ENCODE assay signal across 8 cellular contexts in the genomic region with DNA sequence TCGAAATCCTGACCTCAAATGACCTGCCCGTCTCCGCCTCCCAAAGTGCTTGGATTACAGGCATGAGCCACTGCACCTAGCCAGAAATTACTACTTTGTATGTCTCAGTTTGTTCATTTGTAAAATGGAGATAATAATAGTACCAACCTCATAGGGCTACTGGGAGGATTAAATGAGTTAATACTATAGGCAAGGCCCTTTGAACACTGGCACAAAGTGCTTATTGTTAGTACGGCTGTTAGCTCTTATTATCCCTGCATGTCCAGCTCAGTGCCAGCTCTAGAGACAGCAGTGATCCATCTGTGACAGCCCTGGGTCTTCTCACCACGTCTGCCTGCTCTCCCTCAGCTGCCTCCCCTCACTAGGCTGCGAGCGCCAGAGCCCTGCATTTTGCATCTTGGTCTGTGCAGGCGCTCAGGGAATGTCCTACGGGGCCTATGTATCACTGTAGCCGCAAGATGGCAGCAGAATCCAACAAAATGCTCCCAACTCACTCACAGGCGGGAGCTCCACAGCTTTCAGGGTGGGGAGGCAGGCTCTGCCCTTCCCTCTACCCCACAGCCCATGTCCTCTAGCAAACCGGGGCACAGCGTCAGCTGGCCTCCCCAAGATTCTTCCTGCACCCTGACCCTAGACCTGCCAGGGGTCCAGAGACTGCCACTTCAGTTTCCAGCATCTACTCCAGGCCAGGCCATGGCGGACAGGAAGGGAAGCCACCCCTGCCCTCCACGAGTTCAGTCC. TPM values are rescaled to one million over a fixed set of nuclear protein-coding genes. Genes with fewer than 3 reads are reported as not detected.
DNase-seq lines count a peak whose midpoint lies in the region; ATAC-seq and TF ChIP-seq lines count a peak whose summit lies in the region.

No MANE protein-coding gene starts in this region.

- peak; percentile 78 for TF ChIP-seq CTCF in fibroblast of mammary gland (conservative IDR thresholded peaks at IDR 0.05; ENCODE audit: control insufficient read depth, insufficient read depth, low read depth, low read length)
- TF ChIP-seq CTCF in neural crest cell (conservative IDR thresholded peaks at IDR 0.05): peak; percentile 89

- peaks cover 6% of the 10 kb centered on the region for H3K4me1 Mint-ChIP-seq in activated T-cell treated with anti-CD3 and anti-CD28 coated beads, Interleukin-2, amount 50 U/mL, for 4 hours (ENCODE audit: low read depth)
- H3K4me1 Mint-ChIP-seq in neural crest cell: peaks cover 24% of the 10 kb centered on the region

- peak overlapping the region; percentile 67 for H3K27ac ChIP-seq in temporal lobe (ENCODE audit: low read depth, low read length)

- peak; percentile 51 for DNase-seq in DMS53 treated with DMSO at 0.1 percent for 48 hours (lab: John Stamatoyannopoulos, UW; ENCODE audit: unreplicated experiment)
- peak; percentile 89 for DNase-seq in HT-29 (ENCODE audit: low spot score)
- DNase-seq in OCI-M1 (lab: John Stamatoyannopoulos, UW): peak; percentile 78
- peak; percentile 76 for DNase-seq in activated T-cell treated with anti-CD3 and anti-CD28 coated beads, Interleukin-2, amount 50 U/mL, for 4 hours
- DNase-seq in fibroblast of mammary gland (ENCODE audit: low read depth): peak; percentile 76
- peak; percentile 76 for DNase-seq in neural crest cell (ENCODE audit: low read depth, low spot score)

- H3K9me3 Mint-ChIP-seq in activated T-cell treated with anti-CD3 and anti-CD28 coated beads, Interleukin-2, amount 50 U/mL, for 4 hours: no peaks in the 10 kb centered on the region
- H3K9me3 Mint-ChIP-seq in neural crest cell: no peaks in the 10 kb centered on the region

- H3K27ac Mint-ChIP-seq in neural crest cell (ENCODE audit: unreplicated experiment): no peak overlapping the region

- ATAC-seq in GM21447 (IDR thresholded peaks at IDR 0.05; ENCODE audit: unreplicated experiment): peak; percentile 98
- ATAC-seq in activated T-cell treated with anti-CD3 and anti-CD28 coated beads, Interleukin-2, amount 50 U/mL, for 4 hours: peak; percentile 98

- H3K27me3 Mint-ChIP-seq in activated T-cell treated with anti-CD3 and anti-CD28 coated beads, Interleukin-2, amount 50 U/mL, for 4 hours (ENCODE audit: low read depth): no peaks in the 10 kb centered on the region
- H3K27me3 Mint-ChIP-seq in neural crest cell (ENCODE audit: low read depth): peaks cover 2% of the 10 kb centered on the region

- H3K4me3 ChIP-seq in fibroblast of mammary gland (ENCODE audit: control insufficient read depth, low read depth, low read length): no peak overlapping the region

- no peak overlapping the region for H3K4me3 Mint-ChIP-seq in activated T-cell treated with anti-CD3 and anti-CD28 coated beads, Interleukin-2, amount 50 U/mL, for 4 hours
- H3K4me3 Mint-ChIP-seq in neural crest cell: peak overlapping the region; percentile 5

- no peaks in the 10 kb centered on the region for H3K36me3 Mint-ChIP-seq in activated T-cell treated with anti-CD3 and anti-CD28 coated beads, Interleukin-2, amount 50 U/mL, for 4 hours (ENCODE audit: insufficient read depth)
- no peaks in the 10 kb centered on the region for H3K36me3 Mint-ChIP-seq in neural crest cell (ENCODE audit: low read depth)

RNA-seq across cellular contexts. Expression of gene AKNA, which starts 17.7 kb away (rescaled TPM):
- total RNA-seq in HT-29 (2014; rRNA removed; shearing (Covaris generic)): 6.1 and 7.8 TPM in 2 replicates
- total RNA-seq in activated T-cell treated with anti-CD3 and anti-CD28 coated beads, Interleukin-2, amount 50 U/mL, for 4 hours: 10 to 100 TPM; 77.2 to 81.7 (median 80.6) TPM
- total RNA-seq in neural crest cell (13.4 and 16.6 TPM in 2 replicates), temporal lobe (4.7 TPM)
